Comparison of ENCODE assay signal across 1 cellular context in genomic region chr9:111604054-111604615, GRCh38.
TF ChIP-seq lines count a peak whose summit lies in the region.

No MANE protein-coding gene starts in this region.

TF ChIP-seq in HepG2, 621 proteins besides CTCF, POLR2A, EP300 and RAD21:
- TF ChIP-seq ZNF557 (CRISPR knock-in tag; IDR thresholded peaks at IDR 0.05), result no peak
- 0 out of 2 replicates have a peak, but pooled peaks have one; percentile 12 for TF ChIP-seq SOX5 (CRISPR knock-in tag; IDR thresholded peaks at IDR 0.05; ENCODE audit: borderline replicate concordance)
- 0 out of 2 replicates have a peak, but pooled peaks have one; percentile 28 for TF ChIP-seq ZNF547 (CRISPR knock-in tag; IDR thresholded peaks at IDR 0.05)
- no peak for TF ChIP-seq NBN (conservative IDR thresholded peaks at IDR 0.05)
- TF ChIP-seq SRSF9 (IDR thresholded peaks at IDR 0.05; ENCODE audit: borderline replicate concordance, insufficient read depth, low read depth, low read length, poor library complexity, severe bottlenecking), result no peak
- TF ChIP-seq ASH2L (IDR thresholded peaks at IDR 0.05; ENCODE audit: insufficient read length, low read depth, low read length), result no peak
- no peak for TF ChIP-seq ZNF264 (CRISPR knock-in tag; IDR thresholded peaks at IDR 0.05)
- no peak for TF ChIP-seq ZNF776 (CRISPR knock-in tag; IDR thresholded peaks at IDR 0.05)
